2 cellular contexts compared by ENCODE assay signal in the genomic region with DNA sequence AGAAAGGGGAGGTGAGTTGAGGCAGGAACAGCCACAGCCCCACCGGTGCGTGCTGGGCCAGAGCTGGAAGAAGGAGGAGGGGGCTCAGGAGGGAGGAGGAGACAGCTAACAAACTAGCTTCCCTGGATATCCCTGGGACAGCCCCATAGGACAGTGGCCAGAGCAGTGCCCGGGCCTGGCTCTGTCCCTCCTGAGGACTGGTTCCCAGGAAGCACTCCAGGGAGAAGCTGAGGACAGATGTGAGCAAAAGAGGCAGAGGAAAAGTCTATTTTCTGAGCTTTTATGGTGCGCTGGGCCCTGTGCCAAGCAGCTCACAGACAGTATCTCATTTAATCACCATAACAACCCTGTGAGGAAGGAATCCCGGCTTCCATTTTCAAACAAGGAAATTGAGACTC.
TF ChIP-seq lines count a peak whose summit lies in the region.

No MANE protein-coding gene starts in this region.

TF ChIP-seq in liver, 16 proteins besides CTCF, POLR2A, EP300 and RAD21:
- TF ChIP-seq FOXA1 (IDR thresholded peaks at IDR 0.05) (no peak), FOXA2 (IDR thresholded peaks at IDR 0.05) (no peak), HNF4G (IDR thresholded peaks at IDR 0.05) (no peak), RXRA (IDR thresholded peaks at IDR 0.05) (no peak), YY1 (IDR thresholded peaks at IDR 0.05) (no peak), NR2F2 (IDR thresholded peaks at IDR 0.05) (no peak), HNF4A (conservative IDR thresholded peaks at IDR 0.05) (no peak), TAF1 (conservative IDR thresholded peaks at IDR 0.05) (no peak), JUND (IDR thresholded peaks at IDR 0.05) (no peak), EGR1 (IDR thresholded peaks at IDR 0.05; ENCODE audit: low read depth in 2 of 2) (no peak), GABPA (IDR thresholded peaks at IDR 0.05 in 1 of 2, conservative IDR thresholded peaks at IDR 0.05 in 1 of 2) (no peak)
- TF ChIP-seq, protein P1, sequence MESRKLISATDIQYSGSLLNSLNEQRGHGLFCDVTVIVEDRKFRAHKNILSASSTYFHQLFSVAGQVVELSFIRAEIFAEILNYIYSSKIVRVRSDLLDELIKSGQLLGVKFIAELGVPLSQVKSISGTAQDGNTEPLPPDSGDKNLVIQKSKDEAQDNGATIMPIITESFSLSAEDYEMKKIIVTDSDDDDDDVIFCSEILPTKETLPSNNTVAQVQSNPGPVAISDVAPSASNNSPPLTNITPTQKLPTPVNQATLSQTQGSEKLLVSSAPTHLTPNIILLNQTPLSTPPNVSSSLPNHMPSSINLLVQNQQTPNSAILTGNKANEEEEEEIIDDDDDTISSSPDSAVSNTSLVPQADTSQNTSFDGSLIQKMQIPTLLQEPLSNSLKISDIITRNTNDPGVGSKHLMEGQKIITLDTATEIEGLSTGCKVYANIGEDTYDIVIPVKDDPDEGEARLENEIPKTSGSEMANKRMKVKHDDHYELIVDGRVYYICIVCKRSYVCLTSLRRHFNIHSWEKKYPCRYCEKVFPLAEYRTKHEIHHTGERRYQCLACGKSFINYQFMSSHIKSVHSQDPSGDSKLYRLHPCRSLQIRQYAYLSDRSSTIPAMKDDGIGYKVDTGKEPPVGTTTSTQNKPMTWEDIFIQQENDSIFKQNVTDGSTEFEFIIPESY (IDR thresholded peaks at IDR 0.05) = no peak
- TF ChIP-seq, protein P2, sequence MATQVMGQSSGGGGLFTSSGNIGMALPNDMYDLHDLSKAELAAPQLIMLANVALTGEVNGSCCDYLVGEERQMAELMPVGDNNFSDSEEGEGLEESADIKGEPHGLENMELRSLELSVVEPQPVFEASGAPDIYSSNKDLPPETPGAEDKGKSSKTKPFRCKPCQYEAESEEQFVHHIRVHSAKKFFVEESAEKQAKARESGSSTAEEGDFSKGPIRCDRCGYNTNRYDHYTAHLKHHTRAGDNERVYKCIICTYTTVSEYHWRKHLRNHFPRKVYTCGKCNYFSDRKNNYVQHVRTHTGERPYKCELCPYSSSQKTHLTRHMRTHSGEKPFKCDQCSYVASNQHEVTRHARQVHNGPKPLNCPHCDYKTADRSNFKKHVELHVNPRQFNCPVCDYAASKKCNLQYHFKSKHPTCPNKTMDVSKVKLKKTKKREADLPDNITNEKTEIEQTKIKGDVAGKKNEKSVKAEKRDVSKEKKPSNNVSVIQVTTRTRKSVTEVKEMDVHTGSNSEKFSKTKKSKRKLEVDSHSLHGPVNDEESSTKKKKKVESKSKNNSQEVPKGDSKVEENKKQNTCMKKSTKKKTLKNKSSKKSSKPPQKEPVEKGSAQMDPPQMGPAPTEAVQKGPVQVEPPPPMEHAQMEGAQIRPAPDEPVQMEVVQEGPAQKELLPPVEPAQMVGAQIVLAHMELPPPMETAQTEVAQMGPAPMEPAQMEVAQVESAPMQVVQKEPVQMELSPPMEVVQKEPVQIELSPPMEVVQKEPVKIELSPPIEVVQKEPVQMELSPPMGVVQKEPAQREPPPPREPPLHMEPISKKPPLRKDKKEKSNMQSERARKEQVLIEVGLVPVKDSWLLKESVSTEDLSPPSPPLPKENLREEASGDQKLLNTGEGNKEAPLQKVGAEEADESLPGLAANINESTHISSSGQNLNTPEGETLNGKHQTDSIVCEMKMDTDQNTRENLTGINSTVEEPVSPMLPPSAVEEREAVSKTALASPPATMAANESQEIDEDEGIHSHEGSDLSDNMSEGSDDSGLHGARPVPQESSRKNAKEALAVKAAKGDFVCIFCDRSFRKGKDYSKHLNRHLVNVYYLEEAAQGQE (IDR thresholded peaks at IDR 0.05) = no peak
- TF ChIP-seq, protein P3, sequence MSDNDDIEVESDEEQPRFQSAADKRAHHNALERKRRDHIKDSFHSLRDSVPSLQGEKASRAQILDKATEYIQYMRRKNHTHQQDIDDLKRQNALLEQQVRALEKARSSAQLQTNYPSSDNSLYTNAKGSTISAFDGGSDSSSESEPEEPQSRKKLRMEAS (IDR thresholded peaks at IDR 0.05) = no peak

TF ChIP-seq in HepG2, 621 proteins besides CTCF, POLR2A, EP300 and RAD21:
- no peak for TF ChIP-seq ZNF292 (CRISPR knock-in tag; IDR thresholded peaks at IDR 0.05; ENCODE audit: borderline replicate concordance, low read depth)
- no peak for TF ChIP-seq ZFP82 (CRISPR knock-in tag; IDR thresholded peaks at IDR 0.05; ENCODE audit: borderline replicate concordance)
- no peak for TF ChIP-seq GZF1 (CRISPR knock-in tag; IDR thresholded peaks at IDR 0.05)
- TF ChIP-seq, protein P4, sequence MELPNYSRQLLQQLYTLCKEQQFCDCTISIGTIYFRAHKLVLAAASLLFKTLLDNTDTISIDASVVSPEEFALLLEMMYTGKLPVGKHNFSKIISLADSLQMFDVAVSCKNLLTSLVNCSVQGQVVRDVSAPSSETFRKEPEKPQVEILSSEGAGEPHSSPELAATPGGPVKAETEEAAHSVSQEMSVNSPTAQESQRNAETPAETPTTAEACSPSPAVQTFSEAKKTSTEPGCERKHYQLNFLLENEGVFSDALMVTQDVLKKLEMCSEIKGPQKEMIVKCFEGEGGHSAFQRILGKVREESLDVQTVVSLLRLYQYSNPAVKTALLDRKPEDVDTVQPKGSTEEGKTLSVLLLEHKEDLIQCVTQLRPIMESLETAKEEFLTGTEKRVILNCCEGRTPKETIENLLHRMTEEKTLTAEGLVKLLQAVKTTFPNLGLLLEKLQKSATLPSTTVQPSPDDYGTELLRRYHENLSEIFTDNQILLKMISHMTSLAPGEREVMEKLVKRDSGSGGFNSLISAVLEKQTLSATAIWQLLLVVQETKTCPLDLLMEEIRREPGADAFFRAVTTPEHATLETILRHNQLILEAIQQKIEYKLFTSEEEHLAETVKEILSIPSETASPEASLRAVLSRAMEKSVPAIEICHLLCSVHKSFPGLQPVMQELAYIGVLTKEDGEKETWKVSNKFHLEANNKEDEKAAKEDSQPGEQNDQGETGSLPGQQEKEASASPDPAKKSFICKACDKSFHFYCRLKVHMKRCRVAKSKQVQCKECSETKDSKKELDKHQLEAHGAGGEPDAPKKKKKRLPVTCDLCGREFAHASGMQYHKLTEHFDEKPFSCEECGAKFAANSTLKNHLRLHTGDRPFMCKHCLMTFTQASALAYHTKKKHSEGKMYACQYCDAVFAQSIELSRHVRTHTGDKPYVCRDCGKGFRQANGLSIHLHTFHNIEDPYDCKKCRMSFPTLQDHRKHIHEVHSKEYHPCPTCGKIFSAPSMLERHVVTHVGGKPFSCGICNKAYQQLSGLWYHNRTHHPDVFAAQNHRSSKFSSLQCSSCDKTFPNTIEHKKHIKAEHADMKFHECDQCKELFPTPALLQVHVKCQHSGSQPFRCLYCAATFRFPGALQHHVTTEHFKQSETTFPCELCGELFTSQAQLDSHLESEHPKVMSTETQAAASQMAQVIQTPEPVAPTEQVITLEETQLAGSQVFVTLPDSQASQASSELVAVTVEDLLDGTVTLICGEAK (IDR thresholded peaks at IDR 0.05) = no peak
- TF ChIP-seq, protein P4 (CRISPR knock-in tag; IDR thresholded peaks at IDR 0.05) = no peak
- TF ChIP-seq, protein P5, sequence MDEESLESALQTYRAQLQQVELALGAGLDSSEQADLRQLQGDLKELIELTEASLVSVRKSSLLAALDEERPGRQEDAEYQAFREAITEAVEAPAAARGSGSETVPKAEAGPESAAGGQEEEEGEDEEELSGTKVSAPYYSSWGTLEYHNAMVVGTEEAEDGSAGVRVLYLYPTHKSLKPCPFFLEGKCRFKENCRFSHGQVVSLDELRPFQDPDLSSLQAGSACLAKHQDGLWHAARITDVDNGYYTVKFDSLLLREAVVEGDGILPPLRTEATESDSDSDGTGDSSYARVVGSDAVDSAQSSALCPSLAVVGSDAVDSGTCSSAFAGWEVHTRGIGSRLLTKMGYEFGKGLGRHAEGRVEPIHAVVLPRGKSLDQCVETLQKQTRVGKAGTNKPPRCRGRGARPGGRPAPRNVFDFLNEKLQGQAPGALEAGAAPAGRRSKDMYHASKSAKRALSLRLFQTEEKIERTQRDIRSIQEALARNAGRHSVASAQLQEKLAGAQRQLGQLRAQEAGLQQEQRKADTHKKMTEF (CRISPR knock-in tag; IDR thresholded peaks at IDR 0.05) = no peak
- no peak for TF ChIP-seq KLF6 (CRISPR knock-in tag; IDR thresholded peaks at IDR 0.05)
- no peak for TF ChIP-seq FOXC1 (CRISPR knock-in tag; IDR thresholded peaks at IDR 0.05; ENCODE audit: borderline replicate concordance)
- TF ChIP-seq CENPX (CRISPR knock-in tag; IDR thresholded peaks at IDR 0.05) = no peak
- TF ChIP-seq, protein P6, sequence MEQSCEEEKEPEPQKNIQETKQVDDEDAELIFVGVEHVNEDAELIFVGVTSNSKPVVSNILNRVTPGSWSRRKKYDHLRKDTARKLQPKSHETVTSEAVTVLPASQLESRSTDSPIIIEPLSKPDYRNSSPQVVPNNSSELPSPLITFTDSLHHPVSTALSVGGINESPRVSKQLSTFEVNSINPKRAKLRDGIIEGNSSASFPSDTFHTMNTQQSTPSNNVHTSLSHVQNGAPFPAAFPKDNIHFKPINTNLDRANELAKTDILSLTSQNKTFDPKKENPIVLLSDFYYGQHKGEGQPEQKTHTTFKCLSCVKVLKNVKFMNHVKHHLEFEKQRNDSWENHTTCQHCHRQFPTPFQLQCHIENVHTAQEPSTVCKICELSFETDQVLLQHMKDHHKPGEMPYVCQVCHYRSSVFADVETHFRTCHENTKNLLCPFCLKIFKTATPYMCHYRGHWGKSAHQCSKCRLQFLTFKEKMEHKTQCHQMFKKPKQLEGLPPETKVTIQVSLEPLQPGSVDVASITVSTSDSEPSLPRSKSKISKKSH (CRISPR knock-in tag; IDR thresholded peaks at IDR 0.05; ENCODE audit: borderline replicate concordance) = no peak
- TF ChIP-seq, protein P7, sequence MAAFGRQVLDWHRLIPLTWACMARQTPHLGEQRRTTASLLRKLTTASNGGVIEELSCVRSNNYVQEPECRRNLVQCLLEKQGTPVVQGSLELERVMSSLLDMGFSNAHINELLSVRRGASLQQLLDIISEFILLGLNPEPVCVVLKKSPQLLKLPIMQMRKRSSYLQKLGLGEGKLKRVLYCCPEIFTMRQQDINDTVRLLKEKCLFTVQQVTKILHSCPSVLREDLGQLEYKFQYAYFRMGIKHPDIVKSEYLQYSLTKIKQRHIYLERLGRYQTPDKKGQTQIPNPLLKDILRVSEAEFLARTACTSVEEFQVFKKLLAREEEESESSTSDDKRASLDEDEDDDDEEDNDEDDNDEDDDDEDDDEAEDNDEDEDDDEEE (CRISPR knock-in tag; IDR thresholded peaks at IDR 0.05) = no peak
- TF ChIP-seq, protein P8, sequence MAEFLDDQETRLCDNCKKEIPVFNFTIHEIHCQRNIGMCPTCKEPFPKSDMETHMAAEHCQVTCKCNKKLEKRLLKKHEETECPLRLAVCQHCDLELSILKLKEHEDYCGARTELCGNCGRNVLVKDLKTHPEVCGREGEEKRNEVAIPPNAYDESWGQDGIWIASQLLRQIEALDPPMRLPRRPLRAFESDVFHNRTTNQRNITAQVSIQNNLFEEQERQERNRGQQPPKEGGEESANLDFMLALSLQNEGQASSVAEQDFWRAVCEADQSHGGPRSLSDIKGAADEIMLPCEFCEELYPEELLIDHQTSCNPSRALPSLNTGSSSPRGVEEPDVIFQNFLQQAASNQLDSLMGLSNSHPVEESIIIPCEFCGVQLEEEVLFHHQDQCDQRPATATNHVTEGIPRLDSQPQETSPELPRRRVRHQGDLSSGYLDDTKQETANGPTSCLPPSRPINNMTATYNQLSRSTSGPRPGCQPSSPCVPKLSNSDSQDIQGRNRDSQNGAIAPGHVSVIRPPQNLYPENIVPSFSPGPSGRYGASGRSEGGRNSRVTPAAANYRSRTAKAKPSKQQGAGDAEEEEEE (CRISPR knock-in tag; IDR thresholded peaks at IDR 0.05; ENCODE audit: borderline replicate concordance) = no peak
- TF ChIP-seq BORCS8-MEF2B (CRISPR knock-in tag; IDR thresholded peaks at IDR 0.05) = no peak
- TF ChIP-seq ZNF264 (CRISPR knock-in tag; IDR thresholded peaks at IDR 0.05) = no peak
- TF ChIP-seq, protein P9, sequence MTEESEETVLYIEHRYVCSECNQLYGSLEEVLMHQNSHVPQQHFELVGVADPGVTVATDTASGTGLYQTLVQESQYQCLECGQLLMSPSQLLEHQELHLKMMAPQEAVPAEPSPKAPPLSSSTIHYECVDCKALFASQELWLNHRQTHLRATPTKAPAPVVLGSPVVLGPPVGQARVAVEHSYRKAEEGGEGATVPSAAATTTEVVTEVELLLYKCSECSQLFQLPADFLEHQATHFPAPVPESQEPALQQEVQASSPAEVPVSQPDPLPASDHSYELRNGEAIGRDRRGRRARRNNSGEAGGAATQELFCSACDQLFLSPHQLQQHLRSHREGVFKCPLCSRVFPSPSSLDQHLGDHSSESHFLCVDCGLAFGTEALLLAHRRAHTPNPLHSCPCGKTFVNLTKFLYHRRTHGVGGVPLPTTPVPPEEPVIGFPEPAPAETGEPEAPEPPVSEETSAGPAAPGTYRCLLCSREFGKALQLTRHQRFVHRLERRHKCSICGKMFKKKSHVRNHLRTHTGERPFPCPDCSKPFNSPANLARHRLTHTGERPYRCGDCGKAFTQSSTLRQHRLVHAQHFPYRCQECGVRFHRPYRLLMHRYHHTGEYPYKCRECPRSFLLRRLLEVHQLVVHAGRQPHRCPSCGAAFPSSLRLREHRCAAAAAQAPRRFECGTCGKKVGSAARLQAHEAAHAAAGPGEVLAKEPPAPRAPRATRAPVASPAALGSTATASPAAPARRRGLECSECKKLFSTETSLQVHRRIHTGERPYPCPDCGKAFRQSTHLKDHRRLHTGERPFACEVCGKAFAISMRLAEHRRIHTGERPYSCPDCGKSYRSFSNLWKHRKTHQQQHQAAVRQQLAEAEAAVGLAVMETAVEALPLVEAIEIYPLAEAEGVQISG (CRISPR knock-in tag; IDR thresholded peaks at IDR 0.05) = no peak
- no peak for TF ChIP-seq PCBP1 (IDR thresholded peaks at IDR 0.05; ENCODE audit: borderline replicate concordance, low read depth, low read length)
- no peak for TF ChIP-seq TSC22D2 (CRISPR knock-in tag; IDR thresholded peaks at IDR 0.05; ENCODE audit: borderline replicate concordance)
TF ChIP-seq in HepG2: peak in this region for 0.
